20 cellular contexts compared by ENCODE assay signal in the genomic region with DNA sequence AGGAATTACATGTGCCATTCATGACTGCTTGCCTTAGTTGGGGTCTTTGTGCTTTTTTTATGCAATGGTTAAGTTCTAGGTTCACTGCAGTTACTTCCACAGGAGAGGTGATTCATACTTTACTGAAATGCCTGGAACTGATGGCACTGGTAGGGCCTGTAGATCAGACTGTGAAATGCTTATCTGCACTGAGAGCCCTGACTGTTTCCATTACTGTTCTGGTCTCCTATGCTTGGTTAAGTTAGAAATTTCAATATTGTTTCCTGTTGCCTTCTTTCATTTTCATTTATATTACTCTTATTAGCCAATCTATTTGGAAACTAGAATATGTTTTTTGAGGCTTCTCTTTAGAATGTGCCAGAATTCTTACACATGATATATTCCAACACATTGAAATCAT.
A peak's percentile ranks its signal among the peaks of the same experiment; 100 is the strongest.
DNase-seq lines count a peak whose midpoint lies in the region; ATAC-seq and TF ChIP-seq lines count a peak whose summit lies in the region.
"Had no signal": no experiment of that assay in that cellular context is flagged by ENCODE, and none has a peak within 500 bp of the region (broad histone marks: within the 10 kb centered on the region; RNA-seq: fewer than 3 reads in every experiment).

No MANE protein-coding gene starts in this region.

- intact Hi-C loops in sigmoid colon (cut with DNase I): loop anchor here (10.0 kb wide), 2 partner anchors 376 to 484 kb away; partner anchors contain the start of gene SEMA6A

- H4K20me1 ChIP-seq in H9 (ENCODE audit: control insufficient read depth, insufficient read depth, insufficient read length): no peaks in the 10 kb centered on the region

- no peaks in the 10 kb centered on the region for H3K23me2 ChIP-seq in H9 (ENCODE audit: insufficient read length, low read depth, low read length, poor library complexity, severe bottlenecking)

- no peak for TF ChIP-seq EP300 in sigmoid colon (IDR thresholded peaks at IDR 0.05)

- H3K27me3 ChIP-seq in H9 (ENCODE audit: insufficient read depth, low read length) (no peaks in the 10 kb centered on the region), sigmoid colon (no peaks in the 10 kb centered on the region)

- no peak for TF ChIP-seq CTCF in H9 (conservative IDR thresholded peaks at IDR 0.05)
- no peak for TF ChIP-seq CTCF in sigmoid colon (IDR thresholded peaks at IDR 0.05)

- H3K4ac ChIP-seq in H9 (ENCODE audit: low read depth, low read length): no peak overlapping the region

- peaks cover 10% of the 10 kb centered on the region; the same call in 1 of the 2 replicates for H3K4me1 ChIP-seq in H9 (ENCODE audit: insufficient read depth, low read length)
- peaks cover 0 to 31% (median 21%) of the 10 kb centered on the region in 4 donors for H3K4me1 ChIP-seq in sigmoid colon
- H3K4me1 ChIP-seq: A549 had no signal

- H3K79me2 ChIP-seq in H9 (ENCODE audit: insufficient read depth, low read length): no peaks in the 10 kb centered on the region

- H4K91ac ChIP-seq in H9 (ENCODE audit: insufficient read length, low read depth, low read length): no peak overlapping the region

- H2AK5ac ChIP-seq in H9 (ENCODE audit: insufficient read length, low read length): no peak overlapping the region

- H2BK12ac ChIP-seq in H9 (ENCODE audit: insufficient read length, low read depth, low read length): no peak overlapping the region

- H2BK15ac ChIP-seq in H9 (ENCODE audit: low read depth, low read length): no peak overlapping the region

- no peak overlapping the region for H4K5ac ChIP-seq in H9 (ENCODE audit: insufficient read length, low read depth, low read length)

- no peak overlapping the region for H3K9ac ChIP-seq in H9 (ENCODE audit: extremely low read depth, insufficient read length, low read length)
- H3K9ac ChIP-seq: GM23248 had no signal

- H3K9me3 ChIP-seq in H9 (ENCODE audit: control insufficient read depth, low read depth, low read length) (no peaks in the 10 kb centered on the region), sigmoid colon (no peaks in the 10 kb centered on the region)
- H3K9me3 ChIP-seq: A549 had no signal

- H3K4me3 Mint-ChIP-seq in H9: no peak overlapping the region
- H3K4me3 Mint-ChIP-seq: CD4-positive, alpha-beta memory T cell had no signal

- no peak overlapping the region for H2BK20ac ChIP-seq in H9 (ENCODE audit: low read depth, low read length, poor library complexity, severe bottlenecking)

- ATAC-seq in GM18867 (IDR thresholded peaks at IDR 0.05; ENCODE audit: unreplicated experiment): peak; percentile 79
- ATAC-seq: A549, HCT116 had no signal

- no peak overlapping the region for H3K4me3 ChIP-seq in sigmoid colon
- H3K4me3 ChIP-seq: A549, GM23248 had no signal

- no peak overlapping the region for H3K56ac ChIP-seq in H9 (ENCODE audit: insufficient read length, low read depth, low read length)

- no peak overlapping the region for H3K14ac ChIP-seq in H9 (ENCODE audit: insufficient read depth, low read length)

- no peak overlapping the region for H2BK120ac ChIP-seq in H9 (ENCODE audit: low read depth, low read length, poor library complexity, severe bottlenecking)

- H3K18ac ChIP-seq in H9 (ENCODE audit: insufficient read length, low read depth, low read length): no peak overlapping the region

- DNase-seq in H9 (no peak), kidney tubule cell (ENCODE audit: low spot score) (peak; percentile 30), sigmoid colon (no peak), medulla oblongata (ENCODE audit: extremely low spot score) (no peak)
- DNase-seq in stimulated activated CD4-positive, alpha-beta T cell treated with anti-CD3 and anti-CD28 coated beads, Interleukin-1b, Interleukin-23, amount 100 ng/mL, for 48 hours: no peak
- no peak for DNase-seq in stimulated activated CD4-positive, alpha-beta T cell treated with anti-CD3 and anti-CD28 coated beads, Interleukin-12 subunit alpha, Interleukin-12 subunit beta, amount 100 ng/mL, for 4 hours
- DNase-seq: 8988T; ACHN; C1 segment of cervical spinal cord; Calu3; CD4-positive, alpha-beta memory T cell; COR-L47; DMS53; DMS79 treated with DMSO at 0.1 percent for 48 hours; GF-D8; GM23248; H7 had no signal

- no peak overlapping the region for H3K23ac ChIP-seq in H9 (ENCODE audit: insufficient read length, low read depth, low read length)

- H3K36me3 Mint-ChIP-seq in H9 (ENCODE audit: insufficient read depth in 1 of 3, low read depth in 3 of 3): no peaks in the 10 kb centered on the region
- H3K36me3 Mint-ChIP-seq: CD4-positive, alpha-beta memory T cell had no signal

- H3K27me3 Mint-ChIP-seq in H9 (ENCODE audit: low read depth): no peaks in the 10 kb centered on the region
- H3K27me3 Mint-ChIP-seq: CD4-positive, alpha-beta memory T cell had no signal

- no peak overlapping the region for H3K4me2 ChIP-seq in H9 (ENCODE audit: insufficient read depth, insufficient read length, low read length)
- H3K4me2 ChIP-seq: A549 had no signal

- no peaks in the 10 kb centered on the region for H3K36me3 ChIP-seq in sigmoid colon

- peak overlapping the region; percentile 26 for H3T11ph ChIP-seq in H9 (ENCODE audit: low read length)

- H3K27ac Mint-ChIP-seq in H9: no peak overlapping the region
- H3K27ac Mint-ChIP-seq: CD4-positive, alpha-beta memory T cell had no signal

- no peaks in the 10 kb centered on the region for H3K9me3 Mint-ChIP-seq in H9

- H3K79me1 ChIP-seq in H9 (ENCODE audit: insufficient read depth, low read depth, low read length, poor library complexity, severe bottlenecking): no peaks in the 10 kb centered on the region

- no peak for TF ChIP-seq POLR2A in sigmoid colon (IDR thresholded peaks at IDR 0.05)

- no peak overlapping the region for H3K27ac ChIP-seq in H9 (ENCODE audit: insufficient read length, low read depth, low read length)
- peak overlapping the region in 3 of 4 donors; percentile 3 to 38 (median 19) for H3K27ac ChIP-seq in sigmoid colon
- H3K27ac ChIP-seq: A549, GM23248 had no signal

- H2BK5ac ChIP-seq in H9 (ENCODE audit: insufficient read length, low read length): no peak overlapping the region

- H3K4me1 Mint-ChIP-seq in H9: peaks cover 28 to 32% of the 10 kb centered on the region in 2 experiments
- H3K4me1 Mint-ChIP-seq: CD4-positive, alpha-beta memory T cell had no signal

- no peak overlapping the region for H2AFZ ChIP-seq in H9 (ENCODE audit: low read length)
- H2AFZ ChIP-seq: GM23248 had no signal

- H4K8ac ChIP-seq in H9 (replicated peaks; ENCODE audit: insufficient read length, low read depth, low read length): no peak overlapping the region
